Comparison of ENCODE assay signal across 1 cellular context in genomic region chr13:99288069-99288468, GRCh38.
TF ChIP-seq lines count a peak whose summit lies in the region.

No MANE protein-coding gene starts in this region.

TF ChIP-seq in GM12878, 131 proteins besides CTCF, POLR2A, EP300 and RAD21 (continued from another document and continues in another):
- TF ChIP-seq, protein P1, sequence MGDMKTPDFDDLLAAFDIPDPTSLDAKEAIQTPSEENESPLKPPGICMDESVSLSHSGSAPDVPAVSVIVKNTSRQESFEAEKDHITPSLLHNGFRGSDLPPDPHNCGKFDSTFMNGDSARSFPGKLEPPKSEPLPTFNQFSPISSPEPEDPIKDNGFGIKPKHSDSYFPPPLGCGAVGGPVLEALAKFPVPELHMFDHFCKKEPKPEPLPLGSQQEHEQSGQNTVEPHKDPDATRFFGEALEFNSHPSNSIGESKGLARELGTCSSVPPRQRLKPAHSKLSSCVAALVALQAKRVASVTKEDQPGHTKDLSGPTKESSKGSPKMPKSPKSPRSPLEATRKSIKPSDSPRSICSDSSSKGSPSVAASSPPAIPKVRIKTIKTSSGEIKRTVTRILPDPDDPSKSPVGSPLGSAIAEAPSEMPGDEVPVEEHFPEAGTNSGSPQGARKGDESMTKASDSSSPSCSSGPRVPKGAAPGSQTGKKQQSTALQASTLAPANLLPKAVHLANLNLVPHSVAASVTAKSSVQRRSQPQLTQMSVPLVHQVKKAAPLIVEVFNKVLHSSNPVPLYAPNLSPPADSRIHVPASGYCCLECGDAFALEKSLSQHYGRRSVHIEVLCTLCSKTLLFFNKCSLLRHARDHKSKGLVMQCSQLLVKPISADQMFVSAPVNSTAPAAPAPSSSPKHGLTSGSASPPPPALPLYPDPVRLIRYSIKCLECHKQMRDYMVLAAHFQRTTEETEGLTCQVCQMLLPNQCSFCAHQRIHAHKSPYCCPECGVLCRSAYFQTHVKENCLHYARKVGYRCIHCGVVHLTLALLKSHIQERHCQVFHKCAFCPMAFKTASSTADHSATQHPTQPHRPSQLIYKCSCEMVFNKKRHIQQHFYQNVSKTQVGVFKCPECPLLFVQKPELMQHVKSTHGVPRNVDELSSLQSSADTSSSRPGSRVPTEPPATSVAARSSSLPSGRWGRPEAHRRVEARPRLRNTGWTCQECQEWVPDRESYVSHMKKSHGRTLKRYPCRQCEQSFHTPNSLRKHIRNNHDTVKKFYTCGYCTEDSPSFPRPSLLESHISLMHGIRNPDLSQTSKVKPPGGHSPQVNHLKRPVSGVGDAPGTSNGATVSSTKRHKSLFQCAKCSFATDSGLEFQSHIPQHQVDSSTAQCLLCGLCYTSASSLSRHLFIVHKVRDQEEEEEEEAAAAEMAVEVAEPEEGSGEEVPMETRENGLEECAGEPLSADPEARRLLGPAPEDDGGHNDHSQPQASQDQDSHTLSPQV (IDR thresholded peaks at IDR 0.05) = no peak
- peak; percentile 72; the same call in 1 of the 2 replicates for TF ChIP-seq IRF4 (IDR thresholded peaks at IDR 0.05; ENCODE audit: low read depth, low read length)
- peak; percentile 97 for TF ChIP-seq NFIC (IDR thresholded peaks at IDR 0.05; ENCODE audit: low read depth, low read length)
- TF ChIP-seq USF1 (IDR thresholded peaks at IDR 0.05; ENCODE audit: borderline replicate concordance, extremely low read length, insufficient read depth, low read depth, low read length) = no peak
- no peak for TF ChIP-seq TAF1 (IDR thresholded peaks at IDR 0.05; ENCODE audit: borderline replicate concordance, low read depth, low read length)
- TF ChIP-seq NR2C1 (IDR thresholded peaks at IDR 0.05) = no peak
- TF ChIP-seq, protein P2, sequence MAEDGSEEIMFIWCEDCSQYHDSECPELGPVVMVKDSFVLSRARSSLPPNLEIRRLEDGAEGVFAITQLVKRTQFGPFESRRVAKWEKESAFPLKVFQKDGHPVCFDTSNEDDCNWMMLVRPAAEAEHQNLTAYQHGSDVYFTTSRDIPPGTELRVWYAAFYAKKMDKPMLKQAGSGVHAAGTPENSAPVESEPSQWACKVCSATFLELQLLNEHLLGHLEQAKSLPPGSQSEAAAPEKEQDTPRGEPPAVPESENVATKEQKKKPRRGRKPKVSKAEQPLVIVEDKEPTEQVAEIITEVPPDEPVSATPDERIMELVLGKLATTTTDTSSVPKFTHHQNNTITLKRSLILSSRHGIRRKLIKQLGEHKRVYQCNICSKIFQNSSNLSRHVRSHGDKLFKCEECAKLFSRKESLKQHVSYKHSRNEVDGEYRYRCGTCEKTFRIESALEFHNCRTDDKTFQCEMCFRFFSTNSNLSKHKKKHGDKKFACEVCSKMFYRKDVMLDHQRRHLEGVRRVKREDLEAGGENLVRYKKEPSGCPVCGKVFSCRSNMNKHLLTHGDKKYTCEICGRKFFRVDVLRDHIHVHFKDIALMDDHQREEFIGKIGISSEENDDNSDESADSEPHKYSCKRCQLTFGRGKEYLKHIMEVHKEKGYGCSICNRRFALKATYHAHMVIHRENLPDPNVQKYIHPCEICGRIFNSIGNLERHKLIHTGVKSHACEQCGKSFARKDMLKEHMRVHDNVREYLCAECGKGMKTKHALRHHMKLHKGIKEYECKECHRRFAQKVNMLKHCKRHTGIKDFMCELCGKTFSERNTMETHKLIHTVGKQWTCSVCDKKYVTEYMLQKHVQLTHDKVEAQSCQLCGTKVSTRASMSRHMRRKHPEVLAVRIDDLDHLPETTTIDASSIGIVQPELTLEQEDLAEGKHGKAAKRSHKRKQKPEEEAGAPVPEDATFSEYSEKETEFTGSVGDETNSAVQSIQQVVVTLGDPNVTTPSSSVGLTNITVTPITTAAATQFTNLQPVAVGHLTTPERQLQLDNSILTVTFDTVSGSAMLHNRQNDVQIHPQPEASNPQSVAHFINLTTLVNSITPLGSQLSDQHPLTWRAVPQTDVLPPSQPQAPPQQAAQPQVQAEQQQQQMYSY (CRISPR knock-in tag; IDR thresholded peaks at IDR 0.05) = no peak
- no peak for TF ChIP-seq STAT3 (IDR thresholded peaks at IDR 0.05; ENCODE audit: low read depth, low read length)
- TF ChIP-seq, protein P3, sequence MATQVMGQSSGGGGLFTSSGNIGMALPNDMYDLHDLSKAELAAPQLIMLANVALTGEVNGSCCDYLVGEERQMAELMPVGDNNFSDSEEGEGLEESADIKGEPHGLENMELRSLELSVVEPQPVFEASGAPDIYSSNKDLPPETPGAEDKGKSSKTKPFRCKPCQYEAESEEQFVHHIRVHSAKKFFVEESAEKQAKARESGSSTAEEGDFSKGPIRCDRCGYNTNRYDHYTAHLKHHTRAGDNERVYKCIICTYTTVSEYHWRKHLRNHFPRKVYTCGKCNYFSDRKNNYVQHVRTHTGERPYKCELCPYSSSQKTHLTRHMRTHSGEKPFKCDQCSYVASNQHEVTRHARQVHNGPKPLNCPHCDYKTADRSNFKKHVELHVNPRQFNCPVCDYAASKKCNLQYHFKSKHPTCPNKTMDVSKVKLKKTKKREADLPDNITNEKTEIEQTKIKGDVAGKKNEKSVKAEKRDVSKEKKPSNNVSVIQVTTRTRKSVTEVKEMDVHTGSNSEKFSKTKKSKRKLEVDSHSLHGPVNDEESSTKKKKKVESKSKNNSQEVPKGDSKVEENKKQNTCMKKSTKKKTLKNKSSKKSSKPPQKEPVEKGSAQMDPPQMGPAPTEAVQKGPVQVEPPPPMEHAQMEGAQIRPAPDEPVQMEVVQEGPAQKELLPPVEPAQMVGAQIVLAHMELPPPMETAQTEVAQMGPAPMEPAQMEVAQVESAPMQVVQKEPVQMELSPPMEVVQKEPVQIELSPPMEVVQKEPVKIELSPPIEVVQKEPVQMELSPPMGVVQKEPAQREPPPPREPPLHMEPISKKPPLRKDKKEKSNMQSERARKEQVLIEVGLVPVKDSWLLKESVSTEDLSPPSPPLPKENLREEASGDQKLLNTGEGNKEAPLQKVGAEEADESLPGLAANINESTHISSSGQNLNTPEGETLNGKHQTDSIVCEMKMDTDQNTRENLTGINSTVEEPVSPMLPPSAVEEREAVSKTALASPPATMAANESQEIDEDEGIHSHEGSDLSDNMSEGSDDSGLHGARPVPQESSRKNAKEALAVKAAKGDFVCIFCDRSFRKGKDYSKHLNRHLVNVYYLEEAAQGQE (IDR thresholded peaks at IDR 0.05; ENCODE audit: low read depth, low read length) = no peak
- no peak for TF ChIP-seq BRCA1 (IDR thresholded peaks at IDR 0.05; ENCODE audit: low read depth, low read length)
- TF ChIP-seq ZNF622 (IDR thresholded peaks at IDR 0.05) = no peak
- TF ChIP-seq ZBTB11 (CRISPR knock-in tag; IDR thresholded peaks at IDR 0.05) = no peak
- no peak for TF ChIP-seq STAT1 (conservative IDR thresholded peaks at IDR 0.05)
- TF ChIP-seq, protein P4, sequence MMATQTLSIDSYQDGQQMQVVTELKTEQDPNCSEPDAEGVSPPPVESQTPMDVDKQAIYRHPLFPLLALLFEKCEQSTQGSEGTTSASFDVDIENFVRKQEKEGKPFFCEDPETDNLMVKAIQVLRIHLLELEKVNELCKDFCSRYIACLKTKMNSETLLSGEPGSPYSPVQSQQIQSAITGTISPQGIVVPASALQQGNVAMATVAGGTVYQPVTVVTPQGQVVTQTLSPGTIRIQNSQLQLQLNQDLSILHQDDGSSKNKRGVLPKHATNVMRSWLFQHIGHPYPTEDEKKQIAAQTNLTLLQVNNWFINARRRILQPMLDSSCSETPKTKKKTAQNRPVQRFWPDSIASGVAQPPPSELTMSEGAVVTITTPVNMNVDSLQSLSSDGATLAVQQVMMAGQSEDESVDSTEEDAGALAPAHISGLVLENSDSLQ (IDR thresholded peaks at IDR 0.05) = 0 out of 2 replicates have a peak, but pooled peaks have one; percentile 8
- TF ChIP-seq SMAD5 (IDR thresholded peaks at IDR 0.05; ENCODE audit: low read depth) = no peak
- TF ChIP-seq, protein P5, sequence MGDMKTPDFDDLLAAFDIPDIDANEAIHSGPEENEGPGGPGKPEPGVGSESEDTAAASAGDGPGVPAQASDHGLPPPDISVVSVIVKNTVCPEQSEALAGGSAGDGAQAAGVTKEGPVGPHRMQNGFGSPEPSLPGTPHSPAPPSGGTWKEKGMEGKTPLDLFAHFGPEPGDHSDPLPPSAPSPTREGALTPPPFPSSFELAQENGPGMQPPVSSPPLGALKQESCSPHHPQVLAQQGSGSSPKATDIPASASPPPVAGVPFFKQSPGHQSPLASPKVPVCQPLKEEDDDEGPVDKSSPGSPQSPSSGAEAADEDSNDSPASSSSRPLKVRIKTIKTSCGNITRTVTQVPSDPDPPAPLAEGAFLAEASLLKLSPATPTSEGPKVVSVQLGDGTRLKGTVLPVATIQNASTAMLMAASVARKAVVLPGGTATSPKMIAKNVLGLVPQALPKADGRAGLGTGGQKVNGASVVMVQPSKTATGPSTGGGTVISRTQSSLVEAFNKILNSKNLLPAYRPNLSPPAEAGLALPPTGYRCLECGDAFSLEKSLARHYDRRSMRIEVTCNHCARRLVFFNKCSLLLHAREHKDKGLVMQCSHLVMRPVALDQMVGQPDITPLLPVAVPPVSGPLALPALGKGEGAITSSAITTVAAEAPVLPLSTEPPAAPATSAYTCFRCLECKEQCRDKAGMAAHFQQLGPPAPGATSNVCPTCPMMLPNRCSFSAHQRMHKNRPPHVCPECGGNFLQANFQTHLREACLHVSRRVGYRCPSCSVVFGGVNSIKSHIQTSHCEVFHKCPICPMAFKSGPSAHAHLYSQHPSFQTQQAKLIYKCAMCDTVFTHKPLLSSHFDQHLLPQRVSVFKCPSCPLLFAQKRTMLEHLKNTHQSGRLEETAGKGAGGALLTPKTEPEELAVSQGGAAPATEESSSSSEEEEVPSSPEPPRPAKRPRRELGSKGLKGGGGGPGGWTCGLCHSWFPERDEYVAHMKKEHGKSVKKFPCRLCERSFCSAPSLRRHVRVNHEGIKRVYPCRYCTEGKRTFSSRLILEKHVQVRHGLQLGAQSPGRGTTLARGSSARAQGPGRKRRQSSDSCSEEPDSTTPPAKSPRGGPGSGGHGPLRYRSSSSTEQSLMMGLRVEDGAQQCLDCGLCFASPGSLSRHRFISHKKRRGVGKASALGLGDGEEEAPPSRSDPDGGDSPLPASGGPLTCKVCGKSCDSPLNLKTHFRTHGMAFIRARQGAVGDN (IDR thresholded peaks at IDR 0.05) = no peak; the same call in 1 of the 2 replicates
- peak; percentile 64 for TF ChIP-seq NR2F1 (conservative IDR thresholded peaks at IDR 0.05)
- TF ChIP-seq HDGF (IDR thresholded peaks at IDR 0.05) = no peak
- TF ChIP-seq FOXM1 (IDR thresholded peaks at IDR 0.05; ENCODE audit: low read depth, low read length) = peak; percentile 90
- TF ChIP-seq PML (IDR thresholded peaks at IDR 0.05; ENCODE audit: low read length) = no peak; the same call in 1 of the 2 replicates
- no peak for TF ChIP-seq HDAC2 (IDR thresholded peaks at IDR 0.05)
- TF ChIP-seq ZNF384 (IDR thresholded peaks at IDR 0.05; ENCODE audit: borderline replicate concordance, low read depth, low read length) = no peak
- TF ChIP-seq SRF (IDR thresholded peaks at IDR 0.05; ENCODE audit: low read depth in 2 of 2, low read length in 2 of 2) = 0 out of 4 replicates have a peak, but pooled peaks of 1 of the 2 experiments have one; percentile 37
- no peak for TF ChIP-seq POLR2AphosphoS2 (IDR thresholded peaks at IDR 0.05; ENCODE audit: low read depth, low read length)
- no peak for TF ChIP-seq CBX3 (IDR thresholded peaks at IDR 0.05; ENCODE audit: borderline replicate concordance, low read depth)
- TF ChIP-seq ATF7 (IDR thresholded peaks at IDR 0.05; ENCODE audit: low read depth) = peak; percentile 59; the same call in 1 of the 2 replicates
- no peak for TF ChIP-seq TCF7 (IDR thresholded peaks at IDR 0.05; ENCODE audit: borderline replicate concordance)
- no peak; the same call in 1 of the 2 replicates for TF ChIP-seq SMC3 (IDR thresholded peaks at IDR 0.05; ENCODE audit: borderline replicate concordance, low read length)
- no peak for TF ChIP-seq RELA (IDR thresholded peaks at IDR 0.05; ENCODE audit: borderline replicate concordance, partially characterized antibody)
- peak; percentile 97 for TF ChIP-seq BCL3 (IDR thresholded peaks at IDR 0.05; ENCODE audit: borderline replicate concordance, insufficient read depth, low read depth, low read length, poor library complexity, severe bottlenecking)
- TF ChIP-seq, protein P6, sequence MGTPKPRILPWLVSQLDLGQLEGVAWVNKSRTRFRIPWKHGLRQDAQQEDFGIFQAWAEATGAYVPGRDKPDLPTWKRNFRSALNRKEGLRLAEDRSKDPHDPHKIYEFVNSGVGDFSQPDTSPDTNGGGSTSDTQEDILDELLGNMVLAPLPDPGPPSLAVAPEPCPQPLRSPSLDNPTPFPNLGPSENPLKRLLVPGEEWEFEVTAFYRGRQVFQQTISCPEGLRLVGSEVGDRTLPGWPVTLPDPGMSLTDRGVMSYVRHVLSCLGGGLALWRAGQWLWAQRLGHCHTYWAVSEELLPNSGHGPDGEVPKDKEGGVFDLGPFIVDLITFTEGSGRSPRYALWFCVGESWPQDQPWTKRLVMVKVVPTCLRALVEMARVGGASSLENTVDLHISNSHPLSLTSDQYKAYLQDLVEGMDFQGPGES (IDR thresholded peaks at IDR 0.05) = no peak
- no peak for TF ChIP-seq SREBF1 (IDR thresholded peaks at IDR 0.05; ENCODE audit: low read length)
- no peak for TF ChIP-seq CHD1 (IDR thresholded peaks at IDR 0.05; ENCODE audit: low read depth, low read length)
